ENCODE assay signal across 14 cellular contexts in genomic region chr20:60804240-60804917, GRCh38.
"Had no signal": no experiment of that assay in that cellular context is flagged by ENCODE, and none has a peak within 500 bp of the region (broad histone marks: within the 10 kb centered on the region; RNA-seq: fewer than 3 reads in every experiment).

No MANE protein-coding gene starts in this region.

- DNase-seq: activated CD4-positive, alpha-beta T cell treated with anti-CD3 and anti-CD28 coated beads, Interleukin-2, amount 50 U/mL, for 48 hours; activated CD4-positive, CD25-positive, alpha-beta regulatory T cell treated with anti-CD3 and anti-CD28 coated beads, Interleukin-2, amount 50 U/mL, for 72 hours; activated CD8-positive, alpha-beta memory T cell treated with anti-CD3 and anti-CD28 coated beads, Interleukin-2, amount 10 ng/mL, durations not matched to agents 7 days and 5 days; activated effector memory CD4-positive, alpha-beta T cell treated with Interleukin-2 at 50 U/mL for 16 hours; activated T-cell treated with anti-CD3 and anti-CD28 coated beads, Interleukin-2, amount 50 U/mL, for 24 hours; anterior cingulate cortex; naive thymus-derived CD4-positive, alpha-beta T cell; nucleus accumbens; right lobe of liver; stimulated activated CD4-positive, alpha-beta T cell treated with anti-CD3 and anti-CD28 coated beads, Interleukin-1b, Interleukin-23, amount 100 ng/mL, for 48 hours; SW 1271; transverse colon had no signal

- H3K4me1 ChIP-seq: prostate gland, right lobe of liver, transverse colon had no signal

- H3K27me3 ChIP-seq: right lobe of liver, transverse colon had no signal

- H3K4me3 ChIP-seq: prostate gland, right lobe of liver, transverse colon had no signal

- H3K9me3 ChIP-seq: prostate gland, right lobe of liver, transverse colon had no signal

- H3K36me3 ChIP-seq: prostate gland, right lobe of liver, transverse colon had no signal

- ATAC-seq: activated CD8-positive, alpha-beta memory T cell treated with anti-CD3 and anti-CD28 coated beads, Interleukin-2, amount 10 ng/mL, durations not matched to agents 7 days and 5 days; naive thymus-derived CD4-positive, alpha-beta T cell; right lobe of liver; stimulated activated memory B cell treated with anti-CD40 and anti-IgM and Interleukin-4, amounts not matched to agents 10 μg/mL and 1 μg/mL and 100 μg/mL, for 72 hours had no signal

- H3K27ac ChIP-seq: prostate gland, right lobe of liver, transverse colon had no signal
